In the genomic region with DNA sequence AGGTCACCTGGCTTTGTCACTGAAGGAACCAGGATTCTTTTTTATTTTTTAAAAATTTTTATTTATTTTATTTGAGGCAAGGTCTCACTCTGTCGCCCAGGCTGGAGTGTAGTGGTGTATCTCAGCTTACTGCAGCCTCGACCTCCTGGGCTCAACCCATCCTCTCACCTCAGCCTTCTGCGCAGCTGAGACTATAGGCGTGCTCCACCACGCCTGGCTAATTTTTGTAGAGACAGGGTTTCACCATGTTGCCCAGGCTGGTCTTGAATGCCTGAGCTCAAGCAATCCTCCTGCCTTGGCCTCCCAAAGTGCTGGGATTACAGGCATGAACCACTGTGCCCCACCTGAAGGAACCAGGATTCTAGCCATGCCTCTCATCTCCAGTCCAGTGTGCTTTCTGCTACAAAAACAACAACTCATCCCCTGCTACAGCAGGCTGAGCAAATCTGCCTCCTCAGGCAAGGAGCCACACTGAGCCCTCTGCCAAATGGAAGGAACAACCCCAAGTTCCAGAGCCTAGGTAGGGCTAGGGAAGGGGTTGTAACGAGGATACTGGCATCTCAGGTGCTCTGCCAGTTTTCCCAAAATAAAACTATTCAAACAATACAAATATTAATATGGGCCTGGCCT, we compare ENCODE assay signal across 12 cellular contexts. TPM values are rescaled to one million over a fixed set of nuclear protein-coding genes. Genes with fewer than 3 reads are reported as not detected.
A peak's percentile ranks its signal among the peaks of the same experiment; 100 is the strongest.
DNase-seq lines count a peak whose midpoint lies in the region; ATAC-seq and TF ChIP-seq lines count a peak whose summit lies in the region.
"Had no signal": no experiment of that assay in that cellular context is flagged by ENCODE, and none has a peak within 500 bp of the region (broad histone marks: within the 10 kb centered on the region; RNA-seq: fewer than 3 reads in every experiment).

No MANE protein-coding gene starts in this region.

- H3K27me3 ChIP-seq in sigmoid colon (no peaks in the 10 kb centered on the region), vagina (no peaks in the 10 kb centered on the region)
- H3K27me3 ChIP-seq: neural progenitor cell had no signal

- no peak for TF ChIP-seq POLR2A in sigmoid colon (IDR thresholded peaks at IDR 0.05)
- TF ChIP-seq POLR2A in vagina (IDR thresholded peaks at IDR 0.05), result no peak

- peaks cover 0 to 11% (median 2%) of the 10 kb centered on the region in 4 donors for H3K36me3 ChIP-seq in sigmoid colon
- H3K36me3 ChIP-seq in vagina, result peaks cover 0 to 5% of the 10 kb centered on the region in 2 donors
- H3K36me3 ChIP-seq: brain microvascular endothelial cell, neural progenitor cell had no signal

- H3K27ac Mint-ChIP-seq in chondrocyte (ENCODE audit: unreplicated experiment), result no peak overlapping the region

- no peak overlapping the region for H3K4me3 Mint-ChIP-seq in chondrocyte (ENCODE audit: unreplicated experiment)

- intact Hi-C loops in cardiac septum (cut with DNase I) (loop anchor here (5.0 kb wide), 2 partner anchors 53 to 183 kb away; partner anchors contain the start of gene MICAL3), Right ventricle myocardium superior (cut with DNase I) (loop anchor here (5.0 to 10.0 kb wide), 4 partner anchors 90 to 333 kb away; no protein-coding TSS in a partner anchor), sigmoid colon (cut with DNase I) (loop anchor here (1.0 to 10.0 kb wide), 8 partner anchors 51 to 508 kb away; partner anchors contain the start of genes ATP6V1E1, MICAL3 and USP18), vagina (cut with DNase I) (loop anchor here (5.0 to 10.0 kb wide), 2 partner anchors 53 to 170 kb away; partner anchors contain the start of gene MICAL3)

- H3K4me1 ChIP-seq in sigmoid colon (peaks cover 0 to 43% (median 38%) of the 10 kb centered on the region in 4 donors), vagina (peaks cover 31% of the 10 kb centered on the region)

- ATAC-seq in Right ventricle myocardium superior (ENCODE audit: poor library complexity) (no peak), GM19324 (IDR thresholded peaks at IDR 0.05; ENCODE audit: low FRiP score, unreplicated experiment) (no peak), GM21360 (IDR thresholded peaks at IDR 0.05; ENCODE audit: unreplicated experiment) (no peak)

- no peak for TF ChIP-seq EP300 in sigmoid colon (IDR thresholded peaks at IDR 0.05)

- H3K9me3 Mint-ChIP-seq in chondrocyte (ENCODE audit: low read depth), result no peaks in the 10 kb centered on the region
- H3K9me3 Mint-ChIP-seq: activated naive CD4-positive, alpha-beta T cell treated with anti-CD3 and anti-CD28 coated beads, Interleukin-2, amount 50 U/mL, for 24 hours; neural progenitor cell had no signal

- WGBS in sigmoid colon, 2 donors, result 93 to 94% methylated on average over 6 of the region's 6 CpGs

- H3K9me3 ChIP-seq in sigmoid colon (no peaks in the 10 kb centered on the region), vagina (no peaks in the 10 kb centered on the region)

- H3K36me3 Mint-ChIP-seq in chondrocyte (ENCODE audit: low read depth), result peaks cover 5% of the 10 kb centered on the region

- H3K4me1 Mint-ChIP-seq in chondrocyte (ENCODE audit: low read depth), result peaks cover 32% of the 10 kb centered on the region

- H3K27ac ChIP-seq in sigmoid colon, result peak overlapping the region; percentile 80 to 86 (median 83)
- H3K27ac ChIP-seq in vagina, result peak overlapping the region; percentile 77
- H3K27ac ChIP-seq: brain microvascular endothelial cell, C4-2B, neural progenitor cell had no signal

- peak; percentile 31 for DNase-seq in cardiac septum (ENCODE audit: low spot score)
- no peak for DNase-seq in Right ventricle myocardium superior
- peak; percentile 37 for DNase-seq in chondrocyte (ENCODE audit: low spot score)
- no peak for DNase-seq in sigmoid colon
- DNase-seq in vagina (ENCODE audit: extremely low spot score in 2 of 2), result no peak
- DNase-seq in DMS53 treated with DMSO at 0.1 percent for 48 hours (lab: John Stamatoyannopoulos, UW; ENCODE audit: unreplicated experiment), result no peak

- H3K27me3 Mint-ChIP-seq in chondrocyte (ENCODE audit: low read depth), result no peaks in the 10 kb centered on the region
- H3K27me3 Mint-ChIP-seq: activated naive CD4-positive, alpha-beta T cell treated with anti-CD3 and anti-CD28 coated beads, Interleukin-2, amount 50 U/mL, for 24 hours had no signal

- TF ChIP-seq CTCF in chondrocyte (IDR thresholded peaks at IDR 0.05) (no peak), sigmoid colon (IDR thresholded peaks at IDR 0.05) (no peak), vagina (IDR thresholded peaks at IDR 0.05) (no peak)

- no peak overlapping the region for H3K4me3 ChIP-seq in sigmoid colon
- no peak overlapping the region for H3K4me3 ChIP-seq in vagina
- H3K4me3 ChIP-seq: neural progenitor cell had no signal

RNA-seq across cellular contexts. Expression of gene PEX26, which starts 2.6 kb away (rescaled TPM):
- 24.9 TPM for total RNA-seq in cardiac septum
- 20.3 TPM for total RNA-seq in Right ventricle myocardium superior
- total RNA-seq in chondrocyte, result 33.4 to 34.4 TPM (median 33.7 TPM) in 3 replicates
- total RNA-seq in sigmoid colon, result 10 to 100 TPM; 13.3 to 21.3 (median 17.7) TPM
- 100 to 1,000 TPM in 1 of 3 donors, 10 to 100 TPM in 2; 45.0 to 124 (median 85.1) TPM for polyA plus RNA-seq in sigmoid colon
- 25.5 TPM for total RNA-seq in vagina

RNA-seq across cellular contexts. Expression of gene TUBA8, which starts 35.4 kb away (rescaled TPM):
- total RNA-seq in cardiac septum, result 84.0 TPM
- 247 TPM for total RNA-seq in Right ventricle myocardium superior
- 1.2 to 1.4 TPM (median 1.2 TPM) in 3 replicates for total RNA-seq in chondrocyte
- total RNA-seq in sigmoid colon, result 1 to 10 TPM in 2 of 4 donors, under 1 TPM in 2; 0.81 to 1.1 (median 1.0) TPM
- 1 to 10 TPM in 2 of 3 donors, under 1 TPM in 1; 0.92 to 3.3 (median 3.0) TPM for polyA plus RNA-seq in sigmoid colon
- 5.6 TPM for total RNA-seq in vagina

RNA-seq across cellular contexts. Expression of gene MICAL3, which starts 50.9 kb away (rescaled TPM):
- total RNA-seq in cardiac septum (126 TPM), Right ventricle myocardium superior (78.9 TPM), chondrocyte (49.6 to 74.4 TPM (median 68.2 TPM) in 3 replicates), sigmoid colon (10 to 100 TPM; 26.3 to 94.2 (median 45.0) TPM), vagina (35.1 TPM)
- polyA plus RNA-seq in sigmoid colon, result 10 to 100 TPM in 2 of 3 donors, 1 to 10 TPM in 1; 9.6 to 36.3 (median 16.9) TPM

Comparison
In these comparisons a context has a peak if more than half of its experiments do, and no peak if none do; other contexts are left out.
1. DNase-seq: peak in cardiac septum (single experiment) and chondrocyte (single experiment); none in Right ventricle myocardium superior (single experiment), sigmoid colon (single experiment), vagina (0 of 2) and DMS53 treated with DMSO at 0.1 percent for 48 hours (single experiment).
2. RNA of gene TUBA8, which starts 35.4 kb away (total RNA-seq): 247 TPM in Right ventricle myocardium superior (single experiment) and 84.0 TPM in cardiac septum (single experiment); 5.6 TPM in vagina (single experiment), 1.2 to 1.4 TPM in chondrocyte and 0.81 to 1.1 TPM in sigmoid colon; every median in the first group is over 10 times any median in the second.